14 cellular contexts compared by ENCODE assay signal in genomic region chr5:112907166-112907611, GRCh38. TPM values are rescaled to one million over a fixed set of nuclear protein-coding genes. Genes with fewer than 3 reads are reported as not detected.
DNase-seq lines count a peak whose midpoint lies in the region; ATAC-seq and TF ChIP-seq lines count a peak whose summit lies in the region.
"Had no signal": no experiment of that assay in that cellular context is flagged by ENCODE, and none has a peak within 500 bp of the region (broad histone marks: within the 10 kb centered on the region; RNA-seq: fewer than 3 reads in every experiment).

No MANE protein-coding gene starts in this region.

- H3K4me2 ChIP-seq in mesenchymal stem cell (ENCODE audit: low read length, poor library complexity, severe bottlenecking), result no peak overlapping the region
- H3K4me2 ChIP-seq: BLaER1 had no signal

- peaks cover 20% of the 10 kb centered on the region for H3K79me1 ChIP-seq in mesenchymal stem cell (replicated peaks; ENCODE audit: low read length, poor library complexity, severe bottlenecking)

- intact Hi-C loops in CD4-positive, alpha-beta T cell (cut with DNase I, micrococcal nuclease), result no loop called here

- CTCF ChIA-PET in CD4-positive, alpha-beta T cell (lab: Charles Lee), result no interaction called here
- CTCF ChIA-PET in GM10248 (lab: Yijun Ruan, JAX), result interaction anchor here (1.0 to 1.2 kb wide), 4 partner anchors 9 to 57 kb away, joined by 3 to 4 read pairs (median 3); no protein-coding TSS in a partner anchor

- no peak overlapping the region for H3K27ac ChIP-seq in CD4-positive, alpha-beta T cell (ENCODE audit: low read depth, low read length)
- H3K27ac ChIP-seq in mesenchymal stem cell (ENCODE audit: low read length, poor library complexity, severe bottlenecking), result no peak overlapping the region
- H3K27ac ChIP-seq: BLaER1, breast epithelium, esophagus muscularis mucosa, WERI-Rb-1 had no signal

- no peaks in the 10 kb centered on the region for H3K4me1 ChIP-seq in mesenchymal stem cell (ENCODE audit: control insufficient read depth, insufficient read depth, low read depth, low read length)
- H3K4me1 ChIP-seq: BLaER1, breast epithelium had no signal

- TF ChIP-seq CTCF in CD4-positive, alpha-beta T cell (IDR thresholded peaks at IDR 0.05), result no peak
- TF ChIP-seq CTCF in GM10248 (IDR thresholded peaks at IDR 0.05; ENCODE audit: control extremely low read depth, extremely low read depth, low read depth, missing control alignments), result no peak

- H3K4me3 Mint-ChIP-seq in CD4-positive, alpha-beta T cell, result no peak overlapping the region
- no peak overlapping the region for H3K4me3 Mint-ChIP-seq in T-helper 17 cell
- H3K4me3 Mint-ChIP-seq: neural crest cell had no signal

- no peak overlapping the region for H2BK15ac ChIP-seq in mesenchymal stem cell (ENCODE audit: low read depth, poor library complexity, severe bottlenecking)

- H2BK5ac ChIP-seq in mesenchymal stem cell (ENCODE audit: low read depth, low read length, poor library complexity, severe bottlenecking), result no peak overlapping the region

- no peak overlapping the region for H3K4ac ChIP-seq in mesenchymal stem cell (ENCODE audit: low read depth in 1 of 2, low read length in 2 of 2)

- ATAC-seq in CD4-positive, alpha-beta T cell (ENCODE audit: poor library complexity), result no peak
- ATAC-seq in GM21447 (IDR thresholded peaks at IDR 0.05; ENCODE audit: unreplicated experiment), result peak; percentile 53
- no peak for ATAC-seq in T-helper 17 cell
- no peak for ATAC-seq in esophagus mucosa

- over 99% methylated on average over 3 of the region's 4 CpGs for WGBS in mesenchymal stem cell

- H3K36me3 ChIP-seq in mesenchymal stem cell (ENCODE audit: control insufficient read depth in 1 of 2, insufficient read depth in 2 of 2, low read depth in 1 of 2, low read length in 2 of 2), result peaks cover 14 to 58% of the 10 kb centered on the region in 2 experiments
- H3K36me3 ChIP-seq: breast epithelium had no signal

- no peaks in the 10 kb centered on the region for H3K9me3 ChIP-seq in CD4-positive, alpha-beta T cell (ENCODE audit: control insufficient read depth, low read length)
- no peaks in the 10 kb centered on the region for H3K9me3 ChIP-seq in T-helper 17 cell (ENCODE audit: control insufficient read depth, low read length, poor library complexity, severe bottlenecking)
- no peaks in the 10 kb centered on the region for H3K9me3 ChIP-seq in mesenchymal stem cell (ENCODE audit: control insufficient read depth, low read length)
- H3K9me3 ChIP-seq: BLaER1, breast epithelium, esophagus muscularis mucosa had no signal

- H3K27ac Mint-ChIP-seq in CD4-positive, alpha-beta T cell, result peak overlapping the region; percentile 4
- peak overlapping the region; percentile 54 for H3K27ac Mint-ChIP-seq in T-helper 17 cell

- no peaks in the 10 kb centered on the region for H3K9me3 Mint-ChIP-seq in CD4-positive, alpha-beta T cell
- H3K9me3 Mint-ChIP-seq: neural crest cell had no signal

- no peak overlapping the region for H3K23ac ChIP-seq in mesenchymal stem cell (ENCODE audit: low read length in 2 of 2)

- peak overlapping the region; percentile 78 for H4K91ac ChIP-seq in mesenchymal stem cell (ENCODE audit: low read length)

- no peak for DNase-seq in CD4-positive, alpha-beta T cell
- no peak for DNase-seq in T-helper 17 cell
- DNase-seq in mesenchymal stem cell, result no peak
- no peak for DNase-seq in NCI-H1092 (lab: John Stamatoyannopoulos, UW)
- no peak for DNase-seq in GM10248 (ENCODE audit: extremely low spot score)
- DNase-seq in SKM-1 (lab: John Stamatoyannopoulos, UW; ENCODE audit: unreplicated experiment), result no peak
- DNase-seq: NCI-H345, WERI-Rb-1 had no signal

- H3K27me3 Mint-ChIP-seq in CD4-positive, alpha-beta T cell, result no peaks in the 10 kb centered on the region
- no peaks in the 10 kb centered on the region for H3K27me3 Mint-ChIP-seq in T-helper 17 cell

- H3K4me1 Mint-ChIP-seq in CD4-positive, alpha-beta T cell (ENCODE audit: low read depth), result peaks cover 37% of the 10 kb centered on the region
- peaks cover 34% of the 10 kb centered on the region for H3K4me1 Mint-ChIP-seq in T-helper 17 cell

- no peak overlapping the region for H3K9ac ChIP-seq in mesenchymal stem cell (ENCODE audit: low read length)
- H3K9ac ChIP-seq: BLaER1 had no signal

- H3K14ac ChIP-seq in mesenchymal stem cell (ENCODE audit: low read length in 2 of 2), result no peak overlapping the region

- no peak overlapping the region for H3K18ac ChIP-seq in mesenchymal stem cell (ENCODE audit: low read depth in 1 of 2, low read length in 2 of 2)

- no peaks in the 10 kb centered on the region for H3K27me3 ChIP-seq in CD4-positive, alpha-beta T cell (ENCODE audit: control insufficient read depth, insufficient read depth, low read length)
- H3K27me3 ChIP-seq in mesenchymal stem cell (ENCODE audit: control insufficient read depth in 1 of 2, insufficient read depth in 1 of 2, low read length in 2 of 2), result no peaks in the 10 kb centered on the region
- H3K27me3 ChIP-seq: BLaER1, breast epithelium, esophagus muscularis mucosa had no signal

- no peak overlapping the region for H2AK5ac ChIP-seq in mesenchymal stem cell (ENCODE audit: low read length, severe bottlenecking)

- no peak overlapping the region for H2BK12ac ChIP-seq in mesenchymal stem cell (ENCODE audit: low read length in 2 of 2)

- no peak overlapping the region for H2AFZ ChIP-seq in mesenchymal stem cell (ENCODE audit: low read depth, low read length)

- H3K36me3 Mint-ChIP-seq in CD4-positive, alpha-beta T cell (ENCODE audit: low read depth), result peaks cover 66% of the 10 kb centered on the region
- no peaks in the 10 kb centered on the region for H3K36me3 Mint-ChIP-seq in T-helper 17 cell (ENCODE audit: low read depth)

- H3K4me3 ChIP-seq in mesenchymal stem cell (ENCODE audit: insufficient read depth in 1 of 2, low read depth in 1 of 2, low read length in 2 of 2), result no peak overlapping the region
- H3K4me3 ChIP-seq: BLaER1, breast epithelium, esophagus muscularis mucosa had no signal

- POLR2A ChIA-PET in CD4-positive, alpha-beta T cell (lab: Charles Lee), result interaction anchor here (1.0 kb wide), 1 partner anchor 14 kb away, joined by 5 read pairs; no protein-coding TSS in a partner anchor
- POLR2A ChIA-PET in GM10248 (lab: Yijun Ruan, JAX), result no interaction called here

- no peak overlapping the region for H2BK120ac ChIP-seq in mesenchymal stem cell (ENCODE audit: low read depth, low read length)

- no peak overlapping the region for H4K8ac ChIP-seq in mesenchymal stem cell (ENCODE audit: low read length)

RNA-seq across cellular contexts. Expression of gene REEP5, which starts 14.8 kb away (rescaled TPM):
- 10 to 100 TPM; 25.3 to 26.6 TPM for total RNA-seq in CD4-positive, alpha-beta T cell
- total RNA-seq in T-helper 17 cell (10 to 100 TPM; 38.1 to 46.5 TPM), esophagus mucosa (52.0 TPM)
- 80.8 TPM for polyA plus RNA-seq in mesenchymal stem cell (2013, experiment 1 of 2)
- polyA plus RNA-seq in mesenchymal stem cell (2013, experiment 2 of 2), result 89.2 TPM

RNA-seq across cellular contexts. Expression of gene SRP19, which starts 46.1 kb away (rescaled TPM):
- 10 to 100 TPM; 40.2 to 40.8 TPM for total RNA-seq in CD4-positive, alpha-beta T cell
- total RNA-seq in T-helper 17 cell (10 to 100 TPM; 39.9 to 43.0 TPM), esophagus mucosa (29.7 TPM)
- polyA plus RNA-seq in mesenchymal stem cell (2013, experiment 1 of 2), result 113 TPM
- 115 TPM for polyA plus RNA-seq in mesenchymal stem cell (2013, experiment 2 of 2)
